ENCODE assay signal across 16 cellular contexts in genomic region chr11:15670520-15671070, GRCh38.
"Had no signal": no experiment of that assay in that cellular context is flagged by ENCODE, and none has a peak within 500 bp of the region (broad histone marks: within the 10 kb centered on the region; RNA-seq: fewer than 3 reads in every experiment).

No MANE protein-coding gene starts in this region.

- H3K4me3 Mint-ChIP-seq: activated CD4-positive, alpha-beta T cell treated with anti-CD3 and anti-CD28 coated beads for 36 hours; activated CD8-positive, alpha-beta T cell treated with anti-CD3 and anti-CD28 coated beads, Interleukin-2, amount 10 ng/mL, durations not matched to agents 7 days and 5 days; activated T-helper 1 cell treated with anti-CD3 and anti-CD28 coated beads, Interleukin-12 subunit alpha, Interleukin-12 subunit beta, Interleukin-2, Interleukin-4 antibody, amounts not matched to agents 30 ng/mL and 10 ng/mL and 1 ng/mL, durations not matched to agents 14 hours and 24 hours and 36 hours; nephron progenitor cell; stimulated activated naive CD8-positive, alpha-beta T cell treated with anti-CD3 and anti-CD28 coated beads, Interleukin-15, amount 100 ng/mL, for 72 hours; T-cell had no signal

- ATAC-seq: activated CD4-positive, alpha-beta T cell treated with anti-CD3 and anti-CD28 coated beads for 36 hours; activated CD8-positive, alpha-beta T cell treated with anti-CD3 and anti-CD28 coated beads, Interleukin-2, amount 10 ng/mL, durations not matched to agents 7 days and 5 days; stimulated activated naive CD8-positive, alpha-beta T cell treated with anti-CD3 and anti-CD28 coated beads, Interleukin-15, amount 100 ng/mL, for 72 hours; T-cell had no signal

- H3K27ac Mint-ChIP-seq: activated CD4-positive, alpha-beta T cell treated with anti-CD3 and anti-CD28 coated beads for 36 hours; activated CD8-positive, alpha-beta T cell treated with anti-CD3 and anti-CD28 coated beads, Interleukin-2, amount 10 ng/mL, durations not matched to agents 7 days and 5 days; activated T-helper 1 cell treated with anti-CD3 and anti-CD28 coated beads, Interleukin-12 subunit alpha, Interleukin-12 subunit beta, Interleukin-2, Interleukin-4 antibody, amounts not matched to agents 30 ng/mL and 10 ng/mL and 1 ng/mL, durations not matched to agents 14 hours and 24 hours and 36 hours; nephron progenitor cell; T-cell had no signal

- H3K9me3 ChIP-seq: ovary, thoracic aorta, vagina had no signal

- H3K9me3 Mint-ChIP-seq: activated T-helper 1 cell treated with anti-CD3 and anti-CD28 coated beads, Interleukin-12 subunit alpha, Interleukin-12 subunit beta, Interleukin-2, Interleukin-4 antibody, amounts not matched to agents 30 ng/mL and 10 ng/mL and 1 ng/mL, durations not matched to agents 14 hours and 24 hours and 36 hours had no signal

- H3K4me1 Mint-ChIP-seq: activated CD4-positive, alpha-beta T cell treated with anti-CD3 and anti-CD28 coated beads for 36 hours; nephron progenitor cell; stimulated activated naive CD8-positive, alpha-beta T cell treated with anti-CD3 and anti-CD28 coated beads, Interleukin-15, amount 100 ng/mL, for 72 hours; T-cell had no signal

- H3K4me3 ChIP-seq: ovary, thoracic aorta, vagina had no signal

- H3K4me1 ChIP-seq: vagina had no signal

- DNase-seq: activated CD4-positive, alpha-beta T cell treated with anti-CD3 and anti-CD28 coated beads for 36 hours; activated CD8-positive, alpha-beta T cell treated with anti-CD3 and anti-CD28 coated beads, Interleukin-2, amount 10 ng/mL, durations not matched to agents 7 days and 5 days; activated naive CD4-positive, alpha-beta T cell; effector CD8-positive, alpha-beta T cell; nephron progenitor cell; ovary; stimulated activated CD4-positive, alpha-beta T cell treated with anti-CD3 and anti-CD28 coated beads, Interleukin-15, amount 100 ng/mL, for 24 hours; stimulated activated CD4-positive, alpha-beta T cell treated with anti-CD3 and anti-CD28 coated beads, Interleukin-4, amount 100 ng/mL, for 24 hours; stimulated activated naive CD8-positive, alpha-beta T cell treated with anti-CD3 and anti-CD28 coated beads, Interleukin-15, amount 100 ng/mL, for 72 hours; T-cell; T1000; WERI-Rb-1 had no signal

- H3K36me3 ChIP-seq: ovary, thoracic aorta, vagina, WERI-Rb-1 had no signal

- H3K36me3 Mint-ChIP-seq: T-cell had no signal

- H3K27me3 ChIP-seq: ovary, vagina had no signal

- H3K27ac ChIP-seq: epithelial cell of prostate, ovary, thoracic aorta, vagina, WERI-Rb-1 had no signal
